Comparison of ENCODE assay signal across 10 cellular contexts in the genomic region with DNA sequence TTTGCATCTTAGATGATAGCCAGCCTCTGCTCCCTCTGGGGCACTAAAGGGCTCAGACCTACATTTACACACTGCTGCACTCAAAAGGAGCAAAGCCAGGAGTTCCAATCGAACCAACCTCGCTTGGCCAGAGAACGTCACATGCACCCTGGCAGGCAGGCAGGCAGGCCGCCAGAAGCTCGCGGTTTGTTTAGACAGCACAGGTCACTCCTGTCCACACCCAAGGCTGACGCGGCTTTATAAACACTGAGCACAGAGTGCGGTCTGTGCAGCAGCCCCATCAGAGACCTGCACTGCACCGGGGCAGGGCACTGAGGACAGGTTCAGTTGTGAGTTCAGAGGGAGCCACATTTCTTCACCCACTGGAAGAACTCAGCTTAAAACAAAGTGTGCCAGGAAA.
DNase-seq lines count a peak whose midpoint lies in the region; ATAC-seq and TF ChIP-seq lines count a peak whose summit lies in the region.
"Had no signal": no experiment of that assay in that cellular context is flagged by ENCODE, and none has a peak within 500 bp of the region (broad histone marks: within the 10 kb centered on the region; RNA-seq: fewer than 3 reads in every experiment).

No MANE protein-coding gene starts in this region.

- no peak overlapping the region for H2BK5ac ChIP-seq in mesendoderm (ENCODE audit: low read length)

- peak; percentile 80 for DNase-seq in Caki2 (ENCODE audit: low read depth)
- peak; percentile 54 for DNase-seq in NCI-H460 (ENCODE audit: extremely low read depth, low read depth)
- DNase-seq in colonic mucosa = peak; percentile 89
- DNase-seq in mesendoderm = no peak
- DNase-seq in stimulated activated effector memory CD8-positive, alpha-beta T cell treated with anti-CD3 and anti-CD28 coated beads, Interleukin-12 subunit alpha, Interleukin-12 subunit beta, amount 100 ng/mL, for 72 hours (ENCODE audit: low spot score in 2 of 2) = no peak
- DNase-seq in cerebellum (ENCODE audit: low spot score) = no peak
- DNase-seq in anterior cingulate cortex (lab: John Stamatoyannopoulos, UW) = no peak
- DNase-seq: cerebellar nuclear complex, KG1 had no signal

- WGBS in mesendoderm (ENCODE audit: extremely low coverage, insufficient coverage, low lambda C conversion rate) = no CpG with 5 or more reads among the region's 10 CpGs

- no peaks in the 10 kb centered on the region for H3K9me3 ChIP-seq in colonic mucosa

- no peaks in the 10 kb centered on the region for H3K4me1 ChIP-seq in colonic mucosa
- no peaks in the 10 kb centered on the region for H3K4me1 ChIP-seq in mesendoderm (ENCODE audit: control insufficient read depth, low read depth, low read length)

- H3K27me3 ChIP-seq in colonic mucosa = no peaks in the 10 kb centered on the region
- H3K27me3 ChIP-seq in mesendoderm (ENCODE audit: insufficient read depth, low read length, poor library complexity) = no peaks in the 10 kb centered on the region

- H2AK5ac ChIP-seq in mesendoderm (ENCODE audit: low read length) = no peak overlapping the region

- H3K4me1 Mint-ChIP-seq in stimulated activated effector memory CD8-positive, alpha-beta T cell treated with anti-CD3 and anti-CD28 coated beads, Interleukin-12 subunit alpha, Interleukin-12 subunit beta, amount 100 ng/mL, for 72 hours = peaks cover 4% of the 10 kb centered on the region

- H4K8ac ChIP-seq in mesendoderm (ENCODE audit: low read depth, low read length) = no peak overlapping the region

- no peak overlapping the region for H2BK120ac ChIP-seq in mesendoderm (ENCODE audit: low read depth, low read length)

- H3K27ac ChIP-seq in colonic mucosa (peak overlapping the region; percentile 6), mesendoderm (ENCODE audit: low read depth, low read length) (no peak overlapping the region)

- H3K36me3 ChIP-seq in colonic mucosa (no peaks in the 10 kb centered on the region), mesendoderm (ENCODE audit: control insufficient read depth, insufficient read depth, low read length) (no peaks in the 10 kb centered on the region)

- ATAC-seq in stimulated activated effector memory CD8-positive, alpha-beta T cell treated with anti-CD3 and anti-CD28 coated beads, Interleukin-12 subunit alpha, Interleukin-12 subunit beta, amount 100 ng/mL, for 72 hours = no peak
- ATAC-seq in GM21381 (IDR thresholded peaks at IDR 0.05; ENCODE audit: unreplicated experiment) = no peak

- H3K9ac ChIP-seq in colonic mucosa (ENCODE audit: low read depth in 2 of 2, low read length in 2 of 2) (peak overlapping the region in 1 of 2 donors; percentile 54), mesendoderm (ENCODE audit: low read length) (no peak overlapping the region)

- no peak overlapping the region for H2BK15ac ChIP-seq in mesendoderm (replicated peaks; ENCODE audit: low read depth)

- TF ChIP-seq CTCF in colonic mucosa (IDR thresholded peaks at IDR 0.05) = no peak

- no peak overlapping the region for H3K4me2 ChIP-seq in mesendoderm (ENCODE audit: low read length)

- no peaks in the 10 kb centered on the region for H3K79me1 ChIP-seq in mesendoderm (ENCODE audit: low read length)

- no peak overlapping the region for H3K4me3 ChIP-seq in colonic mucosa
- H3K4me3 ChIP-seq in mesendoderm (ENCODE audit: low read length) = no peak overlapping the region

- H3K27ac Mint-ChIP-seq in stimulated activated effector memory CD8-positive, alpha-beta T cell treated with anti-CD3 and anti-CD28 coated beads, Interleukin-12 subunit alpha, Interleukin-12 subunit beta, amount 100 ng/mL, for 72 hours = no peak overlapping the region

- no peaks in the 10 kb centered on the region for H3K79me2 ChIP-seq in mesendoderm (ENCODE audit: control insufficient read depth, insufficient read depth, low read length)

- H4K5ac ChIP-seq in mesendoderm (ENCODE audit: low read length) = no peak overlapping the region

- H3K9me3 Mint-ChIP-seq in stimulated activated effector memory CD8-positive, alpha-beta T cell treated with anti-CD3 and anti-CD28 coated beads, Interleukin-12 subunit alpha, Interleukin-12 subunit beta, amount 100 ng/mL, for 72 hours = no peaks in the 10 kb centered on the region

- H3K18ac ChIP-seq in mesendoderm (ENCODE audit: low read length) = no peak overlapping the region

- H3K36me3 Mint-ChIP-seq in stimulated activated effector memory CD8-positive, alpha-beta T cell treated with anti-CD3 and anti-CD28 coated beads, Interleukin-12 subunit alpha, Interleukin-12 subunit beta, amount 100 ng/mL, for 72 hours = no peaks in the 10 kb centered on the region

- intact Hi-C loops in colonic mucosa (cut with DNase I) = no loop called here

- H3K4me3 Mint-ChIP-seq in stimulated activated effector memory CD8-positive, alpha-beta T cell treated with anti-CD3 and anti-CD28 coated beads, Interleukin-12 subunit alpha, Interleukin-12 subunit beta, amount 100 ng/mL, for 72 hours = no peak overlapping the region

- H3K23ac ChIP-seq in mesendoderm (ENCODE audit: low read length) = no peak overlapping the region

- in situ Hi-C loops in Caki2 (cut with HindIII; ENCODE audit: low pct_unique_long_range_greater_than_20kb, low sequenced_read_pairs) = no loop called here

- no peak overlapping the region for H3K56ac ChIP-seq in mesendoderm (ENCODE audit: low read length)

- peak overlapping the region; percentile 60 for H3K4ac ChIP-seq in mesendoderm (ENCODE audit: low read depth, low read length)

Comparison
In these comparisons a context has a peak if more than half of its experiments do, and no peak if none do; other contexts are left out.
1. DNase-seq: peak in Caki2 (single experiment), NCI-H460 (single experiment) and colonic mucosa (single experiment); none in mesendoderm (single experiment), stimulated activated effector memory CD8-positive, alpha-beta T cell treated with anti-CD3 and anti-CD28 coated beads, Interleukin-12 subunit alpha, Interleukin-12 subunit beta, amount 100 ng/mL, for 72 hours (0 of 2), cerebellum (single experiment) and anterior cingulate cortex (0 of 58).